Comparison of ENCODE assay signal across 8 cellular contexts in genomic region chr6:32868257-32868788, GRCh38. TPM values are rescaled to one million over a fixed set of nuclear protein-coding genes. Genes with fewer than 3 reads are reported as not detected.
DNase-seq lines count a peak whose midpoint lies in the region; ATAC-seq and TF ChIP-seq lines count a peak whose summit lies in the region.

No MANE protein-coding gene starts in this region.

- H3K27me3 ChIP-seq in SK-N-SH (ENCODE audit: insufficient read depth) (peaks cover 33% of the 10 kb centered on the region), uterus (peaks cover 0 to 1% of the 10 kb centered on the region in 2 donors)

- TF ChIP-seq CTCF in LNCAP (IDR thresholded peaks at IDR 0.05) (peak; percentile 85), SK-N-SH (IDR thresholded peaks at IDR 0.05) (peak; percentile 97), uterus (IDR thresholded peaks at IDR 0.05) (peak; percentile 87 to 96 (median 94))

- 1% methylated on average over 5 of the region's 5 CpGs for WGBS in SK-N-SH (ENCODE audit: low lambda C conversion rate)

- H3K4me3 ChIP-seq in SK-N-SH (ENCODE audit: low read depth in 2 of 2, low read length in 1 of 2) = no peak overlapping the region; a peak in 1 of 4 replicates
- no peak overlapping the region for H3K4me3 ChIP-seq in uterus

- CTCF ChIA-PET in SK-N-SH (lab: Yijun Ruan, JAX) = interaction anchor here (0.6 to 9.5 kb wide), 70 partner anchors 8 to 740 kb away, joined by 3 to 223 read pairs (median 5); partner anchors contain the start of genes ATF6B, HLA-DMA, HLA-DMB and HLA-DPA1

- peak; percentile 88 for TF ChIP-seq RAD21 in SK-N-SH (IDR thresholded peaks at IDR 0.05; ENCODE audit: low read length)

- DNase-seq in EL (peak; percentile 77), SK-N-SH (peak; percentile 58), glomerular endothelial cell (ENCODE audit: extremely low read depth, low read depth, low spot score) (peak; percentile 55), posterior vena cava (ENCODE audit: low spot score) (peak; percentile 91), uterus (peak; percentile 81 to 85)
- peak; percentile 58 to 82 (median 76) for DNase-seq in activated naive CD4-positive, alpha-beta T cell (lab: John Stamatoyannopoulos, UW)

- H3K79me2 ChIP-seq in SK-N-SH (ENCODE audit: insufficient read depth) = no peaks in the 10 kb centered on the region

- no peaks in the 10 kb centered on the region for H3K4me1 ChIP-seq in SK-N-SH (ENCODE audit: control insufficient read depth in 1 of 2, insufficient read depth in 2 of 2, low read depth in 1 of 2, low read length in 1 of 2)
- no peaks in the 10 kb centered on the region for H3K4me1 ChIP-seq in uterus

- intact Hi-C loops in posterior vena cava (cut with DNase I) (no loop called here), uterus (cut with DNase I; ENCODE audit: low total_unique reads) (no loop called here)

- no peak for TF ChIP-seq POLR2A in uterus (IDR thresholded peaks at IDR 0.05)

- H3K36me3 ChIP-seq in SK-N-SH (replicated peaks in 1 of 2; ENCODE audit: control insufficient read depth in 1 of 2, insufficient read depth in 2 of 2, low read length in 1 of 2) (no peaks in the 10 kb centered on the region), uterus (no peaks in the 10 kb centered on the region)

- no peaks in the 10 kb centered on the region for H3F3A ChIP-seq in SK-N-SH (replicated peaks; ENCODE audit: insufficient read depth)

- H3K27ac ChIP-seq in SK-N-SH (ENCODE audit: low read depth in 2 of 2, low read length in 1 of 2) (no peak overlapping the region), uterus (no peak overlapping the region)

- H3K4me2 ChIP-seq in SK-N-SH = no peak overlapping the region

- H3K9me3 ChIP-seq in SK-N-SH = 0 out of 2 replicates have a peak, but pooled peaks cover 4% of the 10 kb centered on the region
- H3K9me3 ChIP-seq in uterus = no peaks in the 10 kb centered on the region

- TF ChIP-seq EP300 in SK-N-SH (IDR thresholded peaks at IDR 0.05; ENCODE audit: borderline replicate concordance in 1 of 2, low read depth in 1 of 2, low read length in 1 of 2) = no peak

- no peaks in the 10 kb centered on the region for H4K20me1 ChIP-seq in SK-N-SH (ENCODE audit: insufficient read depth)

- H3K9ac ChIP-seq in SK-N-SH = no peak overlapping the region

- POLR2A ChIA-PET in SK-N-SH (lab: Yijun Ruan, JAX) = interaction anchor here (1.0 kb wide), 1 partner anchor 30 kb away, joined by 4 read pairs; the partner anchor contains the start of gene TAP2

- no peak for ATAC-seq in HG03469 (IDR thresholded peaks at IDR 0.05; ENCODE audit: unreplicated experiment)

- H3K9me2 ChIP-seq in SK-N-SH = no peaks in the 10 kb centered on the region

- no peak overlapping the region for H2AFZ ChIP-seq in SK-N-SH (ENCODE audit: low read depth)

TF ChIP-seq in SK-N-SH, 30 proteins besides CTCF, POLR2A, EP300 and RAD21:
- peak; percentile 76 for TF ChIP-seq SMC3 (IDR thresholded peaks at IDR 0.05; ENCODE audit: low read depth, low read length)
- TF ChIP-seq POLR2AphosphoS5 (IDR thresholded peaks at IDR 0.05; ENCODE audit: low read depth, low read length) = no peak
- TF ChIP-seq FOXJ3 (CRISPR knock-in tag; IDR thresholded peaks at IDR 0.05) = no peak
- peak; percentile 71; the same call in 1 of the 2 replicates for TF ChIP-seq RFX5 (IDR thresholded peaks at IDR 0.05; ENCODE audit: low read length)
- TF ChIP-seq ELF1 (IDR thresholded peaks at IDR 0.05) = no peak
- 0 out of 2 replicates have a peak, but pooled peaks have one; percentile 14 for TF ChIP-seq MAX (IDR thresholded peaks at IDR 0.05; ENCODE audit: low read depth)

RNA-seq across cellular contexts. Expression of gene PSMB9, which starts 14.3 kb away (rescaled TPM):
- 52.4 and 83.7 TPM in 2 replicates for polyA plus RNA-seq in SK-N-SH (2012; rRNA removed)
- polyA plus RNA-seq in SK-N-SH (2012; cell fraction: cytosol; rRNA removed) = 51.2 and 54.6 TPM in 2 replicates
- polyA plus RNA-seq in SK-N-SH (2012; cell fraction: nucleus; rRNA removed) = 25.2 and 32.3 TPM in 2 replicates
- 53.8 and 55.1 TPM in 2 replicates for total RNA-seq in glomerular endothelial cell
- total RNA-seq in posterior vena cava = 10 to 100 TPM; 23.9 to 25.6 TPM
- 10 to 100 TPM; 14.0 to 50.7 (median 38.6) TPM for total RNA-seq in uterus

RNA-seq across cellular contexts. Expression of gene TAP1, which starts 14.8 kb away (rescaled TPM):
- polyA plus RNA-seq in SK-N-SH (2012; rRNA removed) = 31.1 and 35.7 TPM in 2 replicates
- 21.3 and 29.1 TPM in 2 replicates for polyA plus RNA-seq in SK-N-SH (2012; cell fraction: cytosol; rRNA removed)
- 34.6 and 35.9 TPM in 2 replicates for polyA plus RNA-seq in SK-N-SH (2012; cell fraction: nucleus; rRNA removed)
- 75.3 and 106 TPM in 2 replicates for total RNA-seq in glomerular endothelial cell
- total RNA-seq in posterior vena cava = 10 to 100 TPM; 30.2 to 47.3 TPM
- total RNA-seq in uterus = 10 to 100 TPM; 18.2 to 62.2 (median 26.5) TPM

RNA-seq across cellular contexts. Expression of gene PSMB8, which starts 24.5 kb away (rescaled TPM):
- 52.8 and 55.7 TPM in 2 replicates for polyA plus RNA-seq in SK-N-SH (2012; rRNA removed)
- polyA plus RNA-seq in SK-N-SH (2012; cell fraction: cytosol; rRNA removed) = 46.3 and 55.0 TPM in 2 replicates
- polyA plus RNA-seq in SK-N-SH (2012; cell fraction: nucleus; rRNA removed) = 36.6 and 41.1 TPM in 2 replicates
- total RNA-seq in glomerular endothelial cell = 62.9 and 67.0 TPM in 2 replicates
- 10 to 100 TPM; 37.7 to 42.8 TPM for total RNA-seq in posterior vena cava
- total RNA-seq in uterus = 10 to 100 TPM; 23.5 to 60.1 (median 27.2) TPM

RNA-seq across cellular contexts. Expression of gene TAP2, which starts 29.8 kb away (rescaled TPM):
- 14.0 and 19.9 TPM in 2 replicates for polyA plus RNA-seq in SK-N-SH (2012; rRNA removed)
- 10.9 and 11.2 TPM in 2 replicates for polyA plus RNA-seq in SK-N-SH (2012; cell fraction: cytosol; rRNA removed)
- polyA plus RNA-seq in SK-N-SH (2012; cell fraction: nucleus; rRNA removed) = 48.4 and 53.9 TPM in 2 replicates
- total RNA-seq in glomerular endothelial cell = 23.2 and 36.1 TPM in 2 replicates
- total RNA-seq in posterior vena cava = 10 to 100 TPM; 23.3 to 27.4 TPM
- 10 to 100 TPM in 2 of 4 donors, 1 to 10 TPM in 2; 3.0 to 42.4 (median 21.5) TPM for total RNA-seq in uterus

RNA-seq across cellular contexts. Expression of gene HLA-DOB, which starts 51.5 kb away (rescaled TPM):
- polyA plus RNA-seq in SK-N-SH (2012; rRNA removed) = not detected in 2 replicates
- polyA plus RNA-seq in SK-N-SH (2012; cell fraction: cytosol; rRNA removed) = not detected in 2 replicates
- 0.12 TPM in 1 of 2 replicates, not detected in the other for polyA plus RNA-seq in SK-N-SH (2012; cell fraction: nucleus; rRNA removed)
- total RNA-seq in glomerular endothelial cell = 0.29 and 1.2 TPM in 2 replicates
- total RNA-seq in posterior vena cava = under 1 TPM; 0.19 to 0.69 TPM
- under 1 TPM in 2 of 4 donors, not detected in 2; 0.28 to 0.82 TPM for total RNA-seq in uterus
